In the genomic region with DNA sequence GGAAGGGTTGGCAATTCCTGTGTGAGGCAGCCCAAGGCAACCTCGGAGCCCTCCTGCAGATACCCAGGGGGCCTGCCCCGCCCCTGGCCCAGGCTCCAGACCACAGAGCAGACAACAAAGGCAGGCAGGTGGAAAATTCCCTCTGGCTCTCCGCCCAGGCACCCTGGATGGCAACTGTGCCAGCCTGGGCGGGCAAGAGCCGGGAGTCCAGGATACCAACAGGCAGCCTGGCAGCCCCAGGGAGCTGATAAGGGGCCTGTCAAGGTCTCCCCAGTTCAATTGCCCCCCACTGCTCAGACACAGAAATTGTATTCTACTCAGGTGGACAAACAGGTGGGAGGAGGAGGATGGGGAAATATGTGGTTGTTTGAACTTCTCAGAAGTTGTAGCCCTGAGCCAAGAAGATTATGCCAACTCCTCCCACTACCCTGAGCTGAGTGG, we compare ENCODE assay signal across 1 cellular context.
TF ChIP-seq lines count a peak whose summit lies in the region.

No MANE protein-coding gene starts in this region.

TF ChIP-seq in A549, 52 proteins besides CTCF, POLR2A, EP300 and RAD21:
- TF ChIP-seq CHD4 (IDR thresholded peaks at IDR 0.05; ENCODE audit: borderline replicate concordance) (peak; percentile 2; the same call in 1 of the 2 replicates), BHLHE40 (IDR thresholded peaks at IDR 0.05; ENCODE audit: low read depth, low read length) (no peak), GATA3 (IDR thresholded peaks at IDR 0.05; ENCODE audit: borderline replicate concordance) (peak; percentile 45; the same call in 1 of the 2 replicates), ZSCAN20 (CRISPR knock-in tag; IDR thresholded peaks at IDR 0.05) (no peak; the same call in 1 of the 2 replicates)
